Comparison of ENCODE assay signal across 10 cellular contexts in genomic region chr9:34629492-34629809, GRCh38. TPM values are rescaled to one million over a fixed set of nuclear protein-coding genes. Genes with fewer than 3 reads are reported as not detected.
A peak's percentile ranks its signal among the peaks of the same experiment; 100 is the strongest.
DNase-seq lines count a peak whose midpoint lies in the region; ATAC-seq, FAIRE-seq and TF ChIP-seq lines count a peak whose summit lies in the region.
"Had no signal": no experiment of that assay in that cellular context is flagged by ENCODE, and none has a peak within 500 bp of the region (broad histone marks: within the 10 kb centered on the region; RNA-seq: fewer than 3 reads in every experiment).

No MANE protein-coding gene starts in this region.

- no peaks in the 10 kb centered on the region for H3K36me3 ChIP-seq in left ventricle myocardium inferior
- H3K36me3 ChIP-seq in astrocyte (ENCODE audit: insufficient read depth, low read length): no peaks in the 10 kb centered on the region
- H3K36me3 ChIP-seq in lower lobe of right lung: no peaks in the 10 kb centered on the region
- H3K36me3 ChIP-seq in brain microvascular endothelial cell (replicated peaks): no peaks in the 10 kb centered on the region
- H3K36me3 ChIP-seq: esophagus squamous epithelium had no signal

- H3K4me3 Mint-ChIP-seq in astrocyte (ENCODE audit: unreplicated experiment): peak overlapping the region; percentile 23

- peak overlapping the region; percentile 80 for H3K4me2 ChIP-seq in astrocyte (ENCODE audit: low read length)

- ATAC-seq in Right ventricle myocardium superior (ENCODE audit: poor library complexity) (no peak), lower lobe of right lung (no peak), HG03196 (IDR thresholded peaks at IDR 0.05; ENCODE audit: unreplicated experiment) (no peak), HG03565 (IDR thresholded peaks at IDR 0.05; ENCODE audit: unreplicated experiment) (no peak)

- H3K4me3 ChIP-seq in left ventricle myocardium inferior: peak overlapping the region; percentile 65
- no peak overlapping the region for H3K4me3 ChIP-seq in astrocyte (ENCODE audit: insufficient read depth, low read depth, low read length)
- peak overlapping the region; percentile 49 for H3K4me3 ChIP-seq in lower lobe of right lung
- no peak overlapping the region for H3K4me3 ChIP-seq in brain microvascular endothelial cell (ENCODE audit: low read depth, low read length)

- H3K9me3 ChIP-seq in left ventricle myocardium inferior (replicated peaks) (no peaks in the 10 kb centered on the region), astrocyte (ENCODE audit: insufficient read depth, low read depth, low read length) (no peaks in the 10 kb centered on the region), lower lobe of right lung (no peaks in the 10 kb centered on the region)
- H3K9me3 ChIP-seq: esophagus squamous epithelium had no signal

- DNase-seq in left ventricle myocardium inferior (no peak), Right ventricle myocardium superior (no peak), astrocyte (ENCODE audit: low read depth) (no peak), lower lobe of right lung (no peak), brain microvascular endothelial cell (no peak), RCC 7860 (ENCODE audit: low spot score) (no peak)
- DNase-seq: esophagus squamous epithelium had no signal

- H3K27ac Mint-ChIP-seq in astrocyte (ENCODE audit: unreplicated experiment): no peak overlapping the region

- intact Hi-C loops in left ventricle myocardium inferior (cut with micrococcal nuclease): no loop called here
- intact Hi-C loops in Right ventricle myocardium superior (cut with DNase I): no loop called here
- intact Hi-C loops in lower lobe of right lung (cut with DNase I): no loop called here

- no peak overlapping the region for H3K9ac ChIP-seq in astrocyte (ENCODE audit: low read length)

- H3K4me1 ChIP-seq in left ventricle myocardium inferior (peaks cover 19% of the 10 kb centered on the region), astrocyte (ENCODE audit: insufficient read depth, low read length) (peaks cover 4% of the 10 kb centered on the region), lower lobe of right lung (peaks cover 10% of the 10 kb centered on the region)

- H2AFZ ChIP-seq in astrocyte (ENCODE audit: low read depth, low read length): no peak overlapping the region

- in situ Hi-C loops in brain microvascular endothelial cell (cut with HindIII; ENCODE audit: low pct_ligation_motif_present, low sequenced_read_pairs): no loop called here

- H3K36me3 Mint-ChIP-seq in astrocyte (ENCODE audit: low read depth, unreplicated experiment): no peaks in the 10 kb centered on the region

- H3K9me3 Mint-ChIP-seq in astrocyte (ENCODE audit: unreplicated experiment): no peaks in the 10 kb centered on the region

- H4K20me1 ChIP-seq in astrocyte (ENCODE audit: insufficient read depth, low read length): peaks cover 15% of the 10 kb centered on the region

- H3K79me2 ChIP-seq in astrocyte (ENCODE audit: insufficient read depth, low read length): no peaks in the 10 kb centered on the region

- peaks cover 1% of the 10 kb centered on the region for H3K4me1 Mint-ChIP-seq in astrocyte (ENCODE audit: low read depth, unreplicated experiment)

- TF ChIP-seq CTCF in left ventricle myocardium inferior (IDR thresholded peaks at IDR 0.05; ENCODE audit: borderline replicate concordance) (no peak), astrocyte (IDR thresholded peaks at IDR 0.05; ENCODE audit: insufficient read depth, low read depth, low read length) (no peak), lower lobe of right lung (IDR thresholded peaks at IDR 0.05) (no peak), brain microvascular endothelial cell (IDR thresholded peaks at IDR 0.05; ENCODE audit: low read depth, low read length, missing control alignments) (no peak)

- no peak for FAIRE-seq in astrocyte (lab: Jason Lieb, UNC)
- no peak for FAIRE-seq in RCC 7860 (lab: Jason Lieb, UNC)

- peaks cover 64% of the 10 kb centered on the region for H3K27me3 Mint-ChIP-seq in astrocyte (ENCODE audit: low read depth, unreplicated experiment)

- H3K27me3 ChIP-seq in left ventricle myocardium inferior (ENCODE audit: low read depth) (peaks cover 59% of the 10 kb centered on the region), astrocyte (ENCODE audit: insufficient read depth, low read length) (peaks cover 60% of the 10 kb centered on the region), lower lobe of right lung (ENCODE audit: low read depth) (peaks cover 65% of the 10 kb centered on the region), brain microvascular endothelial cell (replicated peaks) (peaks cover 49% of the 10 kb centered on the region)

- H3K27ac ChIP-seq in left ventricle myocardium inferior (replicated peaks) (no peak overlapping the region), astrocyte (ENCODE audit: low read depth, low read length) (no peak overlapping the region), lower lobe of right lung (no peak overlapping the region), brain microvascular endothelial cell (no peak overlapping the region)
- H3K27ac ChIP-seq: esophagus squamous epithelium had no signal

RNA-seq across cellular contexts. Expression of gene ARID3C, which starts 0.6 kb away (rescaled TPM):
- not detected for total RNA-seq in left ventricle myocardium inferior
- total RNA-seq in Right ventricle myocardium superior: not detected
- total RNA-seq in astrocyte: 0.16 and 0.19 TPM in 2 replicates
- total RNA-seq in lower lobe of right lung: not detected
- total RNA-seq: esophagus squamous epithelium, subcutaneous adipose tissue had no signal

RNA-seq across cellular contexts. Expression of gene SIGMAR1, which starts 8.1 kb away (rescaled TPM):
- 20.0 TPM for total RNA-seq in left ventricle myocardium inferior
- total RNA-seq in Right ventricle myocardium superior: 22.2 TPM
- total RNA-seq in astrocyte: 73.2 and 81.3 TPM in 2 replicates
- total RNA-seq in lower lobe of right lung: 35.0 TPM

RNA-seq across cellular contexts. Expression of gene DCTN3, which starts 9.2 kb away (rescaled TPM):
- total RNA-seq in left ventricle myocardium inferior (135 TPM), Right ventricle myocardium superior (129 TPM), astrocyte (93.0 and 94.8 TPM in 2 replicates), lower lobe of right lung (72.2 TPM)

RNA-seq across cellular contexts. Expression of gene GALT, which starts 17.0 kb away (rescaled TPM):
- 51.5 TPM for total RNA-seq in left ventricle myocardium inferior
- 53.8 TPM for total RNA-seq in Right ventricle myocardium superior
- 30.7 and 33.1 TPM in 2 replicates for total RNA-seq in astrocyte
- 51.3 TPM for total RNA-seq in lower lobe of right lung

RNA-seq across cellular contexts. Expression of gene RPP25L, which starts 17.6 kb away (rescaled TPM):
- 42.8 TPM for total RNA-seq in left ventricle myocardium inferior
- 43.4 TPM for total RNA-seq in Right ventricle myocardium superior
- 13.9 TPM in 2 replicates for total RNA-seq in astrocyte
- total RNA-seq in lower lobe of right lung: 16.5 TPM

Comparison
In these comparisons a context has a peak if more than half of its experiments do, and no peak if none do; other contexts are left out.
1. H3K4me3 ChIP-seq: peak in left ventricle myocardium inferior (single experiment) and lower lobe of right lung (single experiment); none in astrocyte (single experiment) and brain microvascular endothelial cell (single experiment).